ENCODE assay signal across 8 cellular contexts in genomic region chr22:37545703-37546435, GRCh38. TPM values are rescaled to one million over a fixed set of nuclear protein-coding genes. Genes with fewer than 3 reads are reported as not detected.
DNase-seq lines count a peak whose midpoint lies in the region; ATAC-seq, FAIRE-seq and TF ChIP-seq lines count a peak whose summit lies in the region.

No MANE protein-coding gene starts in this region.

- peak overlapping the region; percentile 98 for H2BK120ac ChIP-seq in trophoblast cell (ENCODE audit: insufficient read depth, low read length, poor library complexity)

- peak overlapping the region; percentile 53 for H2AFZ ChIP-seq in trophoblast cell (ENCODE audit: insufficient read depth, low read length, poor library complexity)

- no peak for TF ChIP-seq CTCF in glutamatergic neuron (IDR thresholded peaks at IDR 0.05; ENCODE audit: partially characterized antibody, unreplicated experiment)

- no peaks in the 10 kb centered on the region for H3K27me3 ChIP-seq in trophoblast cell (ENCODE audit: insufficient read depth, low read length)

- H3K9me3 Mint-ChIP-seq in glutamatergic neuron (ENCODE audit: unreplicated experiment), result peaks cover 4% of the 10 kb centered on the region

- H3K4me1 Mint-ChIP-seq in glutamatergic neuron (ENCODE audit: low read depth, unreplicated experiment), result peaks cover 9% of the 10 kb centered on the region

- no peak for TF ChIP-seq POLR2A in erythroblast (IDR thresholded peaks at IDR 0.05; ENCODE audit: low read length)

- peak overlapping the region; percentile 96 for H2BK5ac ChIP-seq in trophoblast cell (ENCODE audit: low read depth, low read length, poor library complexity)

- no peak overlapping the region for H3K4me3 ChIP-seq in trophoblast cell (ENCODE audit: low read depth, low read length)

- no CpG with 5 or more reads among the region's 28 CpGs for WGBS in trophoblast cell (ENCODE audit: extremely low coverage, insufficient coverage, insufficient read length)

- no peaks in the 10 kb centered on the region for H3K36me3 Mint-ChIP-seq in glutamatergic neuron (ENCODE audit: unreplicated experiment)

- no peaks in the 10 kb centered on the region for H3K9me3 ChIP-seq in trophoblast cell (ENCODE audit: insufficient read depth, low read depth, low read length)

- H3K4me3 Mint-ChIP-seq in glutamatergic neuron (ENCODE audit: unreplicated experiment), result no peak overlapping the region

- H3K27ac ChIP-seq in trophoblast cell (ENCODE audit: low read depth, low read length), result peak overlapping the region; percentile 98

- no peak overlapping the region for H3K27ac Mint-ChIP-seq in glutamatergic neuron (ENCODE audit: unreplicated experiment)

- ATAC-seq in HG02840 (IDR thresholded peaks at IDR 0.05; ENCODE audit: low FRiP score, unreplicated experiment), result no peak

- peaks cover 8% of the 10 kb centered on the region for H3K79me2 ChIP-seq in trophoblast cell (ENCODE audit: control insufficient read depth, insufficient read depth, low read length, poor library complexity)

- peak overlapping the region; percentile 98 for H2BK12ac ChIP-seq in trophoblast cell (ENCODE audit: low read length)

- peak overlapping the region; percentile 95 for H4K8ac ChIP-seq in trophoblast cell (ENCODE audit: low read depth, low read length)

- peak overlapping the region; percentile 86 for H4K12ac ChIP-seq in trophoblast cell (ENCODE audit: low read depth, low read length)

- H3K23ac ChIP-seq in trophoblast cell (ENCODE audit: low read length), result no peak overlapping the region

- peaks cover 40 to 42% of the 10 kb centered on the region in 2 experiments for H3K4me1 ChIP-seq in trophoblast cell (ENCODE audit: control insufficient read depth in 1 of 2, insufficient read depth in 2 of 2, low read length in 2 of 2)

- H3K14ac ChIP-seq in trophoblast cell (ENCODE audit: low read length), result peak overlapping the region; percentile 98

- H2AK5ac ChIP-seq in trophoblast cell (ENCODE audit: low read length), result peak overlapping the region; percentile 93

- peak overlapping the region; percentile 99 for H4K91ac ChIP-seq in trophoblast cell (ENCODE audit: low read depth, low read length)

- H3K79me1 ChIP-seq in trophoblast cell (ENCODE audit: low read length), result peaks cover 41% of the 10 kb centered on the region

- peak overlapping the region; percentile 50 for H3K9ac ChIP-seq in trophoblast cell (ENCODE audit: low read length)

- peak; percentile 91 for FAIRE-seq in TTC549 (lab: Jason Lieb, UNC)

- peaks cover 5% of the 10 kb centered on the region for H3K27me3 Mint-ChIP-seq in glutamatergic neuron (ENCODE audit: unreplicated experiment)

- H3K4me2 ChIP-seq in trophoblast cell (ENCODE audit: low read length), result peak overlapping the region; percentile 51

- DNase-seq in C1 segment of cervical spinal cord (lab: John Stamatoyannopoulos, UW) (peak in 8 of 14 donors; percentile 26 to 66 (median 46)), glutamatergic neuron (peak; percentile 50), trophoblast cell (peak; percentile 58 to 59), SK-N-DZ (ENCODE audit: low spot score) (no peak), erythroblast (lab: John Stamatoyannopoulos, UW) (no peak)
- DNase-seq in stimulated activated CD4-positive, alpha-beta T cell treated with anti-CD3 and anti-CD28 coated beads, Interleukin-4, amount 100 ng/mL, for 24 hours, result no peak

- H3K4ac ChIP-seq in trophoblast cell (ENCODE audit: low read depth, low read length), result peak overlapping the region; percentile 90

- H3K18ac ChIP-seq in trophoblast cell (ENCODE audit: low read length), result peak overlapping the region; percentile 95

- H3K36me3 ChIP-seq in trophoblast cell (ENCODE audit: control insufficient read depth in 1 of 2, insufficient read depth in 2 of 2, low read length in 2 of 2), result no peaks in the 10 kb centered on the region

RNA-seq across cellular contexts. Expression of gene CDC42EP1, which starts 14.4 kb away (rescaled TPM):
- 2.1 TPM for total RNA-seq in glutamatergic neuron (ENCODE audit: unreplicated experiment)
- 191 and 202 TPM in 2 replicates for polyA plus RNA-seq in trophoblast cell (2013)
- not detected in 2 replicates for polyA plus RNA-seq in SK-N-DZ (2014; cell fraction: cytosol; rRNA removed)
- not detected in 2 replicates for polyA plus RNA-seq in SK-N-DZ (2014; cell fraction: nucleus; rRNA removed)

RNA-seq across cellular contexts. Expression of gene CARD10, which starts 26.7 kb away (rescaled TPM):
- total RNA-seq in glutamatergic neuron (ENCODE audit: unreplicated experiment), result 2.7 TPM
- polyA plus RNA-seq in trophoblast cell (2013), result 4.7 and 4.9 TPM in 2 replicates
- polyA plus RNA-seq in SK-N-DZ (2014; cell fraction: cytosol; rRNA removed), result 1.8 and 2.6 TPM in 2 replicates
- polyA plus RNA-seq in SK-N-DZ (2014; cell fraction: nucleus; rRNA removed), result 3.1 and 8.4 TPM in 2 replicates

RNA-seq across cellular contexts. Expression of gene LGALS2, which starts 34.0 kb away (rescaled TPM):
- total RNA-seq in glutamatergic neuron (ENCODE audit: unreplicated experiment), result not detected
- polyA plus RNA-seq in trophoblast cell (2013), result not detected in 2 replicates
- polyA plus RNA-seq in SK-N-DZ (2014; cell fraction: cytosol; rRNA removed), result not detected in 2 replicates
- polyA plus RNA-seq in SK-N-DZ (2014; cell fraction: nucleus; rRNA removed), result not detected in 2 replicates

RNA-seq across cellular contexts. Expression of gene MFNG, which starts 59.7 kb away (rescaled TPM):
- 61.1 TPM for total RNA-seq in glutamatergic neuron (ENCODE audit: unreplicated experiment)
- 0.08 and 0.36 TPM in 2 replicates for polyA plus RNA-seq in trophoblast cell (2013)
- polyA plus RNA-seq in SK-N-DZ (2014; cell fraction: cytosol; rRNA removed), result 16.3 and 24.6 TPM in 2 replicates
- 10.8 and 20.0 TPM in 2 replicates for polyA plus RNA-seq in SK-N-DZ (2014; cell fraction: nucleus; rRNA removed)

Comparison
In these comparisons a context has a peak if more than half of its experiments do, and no peak if none do; other contexts are left out.
1. DNase-seq: peak in C1 segment of cervical spinal cord (8 of 14), glutamatergic neuron (single experiment) and trophoblast cell (2 of 2); none in SK-N-DZ (single experiment), erythroblast (0 of 2) and stimulated activated CD4-positive, alpha-beta T cell treated with anti-CD3 and anti-CD28 coated beads, Interleukin-4, amount 100 ng/mL, for 24 hours (single experiment).